18 cellular contexts compared by ENCODE assay signal in genomic region chr5:154776167-154776566, GRCh38. TPM values are rescaled to one million over a fixed set of nuclear protein-coding genes. Genes with fewer than 3 reads are reported as not detected.
DNase-seq lines count a peak whose midpoint lies in the region; ATAC-seq, FAIRE-seq and TF ChIP-seq lines count a peak whose summit lies in the region.
"Had no signal": no experiment of that assay in that cellular context is flagged by ENCODE, and none has a peak within 500 bp of the region (broad histone marks: within the 10 kb centered on the region; RNA-seq: fewer than 3 reads in every experiment).

No MANE protein-coding gene starts in this region.

- H3K27ac ChIP-seq in pancreas: peak overlapping the region in 1 of 4 donors; percentile 1
- H3K27ac ChIP-seq: SJSA1 had no signal

- H3K4me1 ChIP-seq in pancreas: peaks cover 25 to 49% (median 25%) of the 10 kb centered on the region in 3 donors

- TF ChIP-seq CTCF in HFFc6 (IDR thresholded peaks at IDR 0.05): no peak
- TF ChIP-seq CTCF in chondrocyte (IDR thresholded peaks at IDR 0.05): no peak
- TF ChIP-seq CTCF in pancreas (IDR thresholded peaks at IDR 0.05): no peak
- TF ChIP-seq CTCF in natural killer cell (IDR thresholded peaks at IDR 0.05): no peak

- no peaks in the 10 kb centered on the region for H3K9me3 ChIP-seq in pancreas
- H3K9me3 ChIP-seq: mucosa of descending colon, SJSA1 had no signal

- peaks cover 7% of the 10 kb centered on the region for H3K36me3 Mint-ChIP-seq in activated CD4-positive, alpha-beta T cell treated with anti-CD3 and anti-CD28 coated beads, Interleukin-2, amount 10 ng/mL, durations not matched to agents 7 days and 5 days (ENCODE audit: low read depth)
- H3K36me3 Mint-ChIP-seq in HFFc6 (ENCODE audit: low read depth) (no peaks in the 10 kb centered on the region; the same call in 1 of the 2 replicates), chondrocyte (ENCODE audit: low read depth) (no peaks in the 10 kb centered on the region), natural killer cell (no peaks in the 10 kb centered on the region)

- no peak for DNase-seq in activated CD4-positive, alpha-beta T cell treated with anti-CD3 and anti-CD28 coated beads, Interleukin-2, amount 10 ng/mL, durations not matched to agents 7 days and 5 days
- DNase-seq in activated CD4-positive, alpha-beta T cell treated with anti-CD3 and anti-CD28 coated beads for 4 hours: no peak
- no peak for DNase-seq in HFFc6
- DNase-seq in chondrocyte (ENCODE audit: low spot score): no peak
- DNase-seq in pancreas: no peak
- DNase-seq in natural killer cell: no peak
- no peak for DNase-seq in AG08396 (ENCODE audit: low spot score)
- DNase-seq: central memory CD4-positive, alpha-beta T cell; COR-L47; EL; left colon; mucosa of descending colon; NCI-H446; nucleus accumbens; substantia nigra; T-helper 2 cell had no signal

- no peaks in the 10 kb centered on the region for H3K36me3 ChIP-seq in pancreas

- peak overlapping the region; percentile 71 for H3K27ac Mint-ChIP-seq in activated CD4-positive, alpha-beta T cell treated with anti-CD3 and anti-CD28 coated beads, Interleukin-2, amount 10 ng/mL, durations not matched to agents 7 days and 5 days
- H3K27ac Mint-ChIP-seq in HFFc6: peak overlapping the region; percentile 20; the same call in 1 of the 2 replicates
- H3K27ac Mint-ChIP-seq in chondrocyte (ENCODE audit: unreplicated experiment): peak overlapping the region; percentile 2
- peak overlapping the region in 1 of 2 donors; percentile 19 for H3K27ac Mint-ChIP-seq in natural killer cell

- no peaks in the 10 kb centered on the region for H3K27me3 ChIP-seq in pancreas
- H3K27me3 ChIP-seq: SJSA1 had no signal

- no peaks in the 10 kb centered on the region for H3K9me3 Mint-ChIP-seq in activated CD4-positive, alpha-beta T cell treated with anti-CD3 and anti-CD28 coated beads, Interleukin-2, amount 10 ng/mL, durations not matched to agents 7 days and 5 days
- H3K9me3 Mint-ChIP-seq in HFFc6 (no peaks in the 10 kb centered on the region), chondrocyte (ENCODE audit: low read depth) (no peaks in the 10 kb centered on the region), natural killer cell (no peaks in the 10 kb centered on the region)

- 44 to 45% methylated on average over 1 of the region's 1 CpG for WGBS in pancreas, 2 donors

- H3K4me3 ChIP-seq in pancreas: no peak overlapping the region
- H3K4me3 ChIP-seq: mucosa of descending colon, SJSA1 had no signal

- no peak overlapping the region for H3K4me3 Mint-ChIP-seq in activated CD4-positive, alpha-beta T cell treated with anti-CD3 and anti-CD28 coated beads, Interleukin-2, amount 10 ng/mL, durations not matched to agents 7 days and 5 days
- H3K4me3 Mint-ChIP-seq in HFFc6 (no peak overlapping the region), chondrocyte (ENCODE audit: unreplicated experiment) (no peak overlapping the region), natural killer cell (no peak overlapping the region)

- FAIRE-seq in pancreas (lab: Jason Lieb, UNC): no peak

- CTCF ChIA-PET in activated CD4-positive, alpha-beta T cell treated with anti-CD3 and anti-CD28 coated beads, Interleukin-2, amount 10 ng/mL, durations not matched to agents 7 days and 5 days (lab: Charles Lee): interaction anchor here (0.6 to 0.7 kb wide), 2 partner anchors 9 to 117 kb away, joined by 3 to 4 read pairs; no protein-coding TSS in a partner anchor

- intact Hi-C loops in pancreas (cut with DNase I): no loop called here
- intact Hi-C loops in natural killer cell (cut with micrococcal nuclease): no loop called here

- ATAC-seq in pancreas (peak; percentile 23 to 44 (median 34)), esophagus mucosa (no peak), natural killer cell (no peak)
- ATAC-seq: left colon, mucosa of descending colon had no signal

- no peaks in the 10 kb centered on the region for H3K27me3 Mint-ChIP-seq in activated CD4-positive, alpha-beta T cell treated with anti-CD3 and anti-CD28 coated beads, Interleukin-2, amount 10 ng/mL, durations not matched to agents 7 days and 5 days
- H3K27me3 Mint-ChIP-seq in HFFc6 (ENCODE audit: insufficient read depth) (peaks cover 2% of the 10 kb centered on the region; the same call in 1 of the 2 replicates), chondrocyte (ENCODE audit: low read depth) (no peaks in the 10 kb centered on the region), natural killer cell (ENCODE audit: low read depth in 2 of 2) (no peaks in the 10 kb centered on the region)

- H3K4me1 Mint-ChIP-seq in activated CD4-positive, alpha-beta T cell treated with anti-CD3 and anti-CD28 coated beads, Interleukin-2, amount 10 ng/mL, durations not matched to agents 7 days and 5 days: peaks cover 40% of the 10 kb centered on the region
- H3K4me1 Mint-ChIP-seq in HFFc6 (ENCODE audit: low read depth) (peaks cover 61% of the 10 kb centered on the region), chondrocyte (ENCODE audit: low read depth) (peaks cover 58% of the 10 kb centered on the region), natural killer cell (peaks cover 35 to 44% of the 10 kb centered on the region in 2 donors)

- POLR2A ChIA-PET in activated CD4-positive, alpha-beta T cell treated with anti-CD3 and anti-CD28 coated beads, Interleukin-2, amount 10 ng/mL, durations not matched to agents 7 days and 5 days (lab: Charles Lee): no interaction called here

RNA-seq across cellular contexts. Expression of gene LARP1, which starts 21.0 kb away (rescaled TPM):
- 100 to 1,000 TPM; 203 to 213 TPM for total RNA-seq in activated CD4-positive, alpha-beta T cell treated with anti-CD3 and anti-CD28 coated beads, Interleukin-2, amount 10 ng/mL, durations not matched to agents 7 days and 5 days
- 100 to 1,000 TPM; 204 to 228 (median 208) TPM for total RNA-seq in HFFc6 (2021; fragmentation: NEBNext Ultra II Directional; extraction: Animal tissue kit (Norgen Biotek cat#: 25700))
- total RNA-seq in chondrocyte: 225 to 272 TPM (median 258 TPM) in 3 replicates
- 100 to 1,000 TPM; 108 to 195 (median 119) TPM for total RNA-seq in pancreas
- 10 to 100 TPM; 35.8 to 50.4 TPM for polyA plus RNA-seq in pancreas
- total RNA-seq in esophagus mucosa: 144 TPM
- 100 to 1,000 TPM; 103 to 117 (median 112) TPM for total RNA-seq in natural killer cell

Comparison
In these comparisons a context has a peak if more than half of its experiments do, and no peak if none do; other contexts are left out.
1. ATAC-seq: peak in pancreas (4 of 4); none in esophagus mucosa (single experiment) and natural killer cell (0 of 3).